In genomic region chr15:101583284-101583683, GRCh38 we compare ENCODE assay signal across 35 cellular contexts.
DNase-seq lines count a peak whose midpoint lies in the region; ATAC-seq, FAIRE-seq and TF ChIP-seq lines count a peak whose summit lies in the region.
"Had no signal": no experiment of that assay in that cellular context is flagged by ENCODE, and none has a peak within 500 bp of the region (broad histone marks: within the 10 kb centered on the region; RNA-seq: fewer than 3 reads in every experiment).

No MANE protein-coding gene starts in this region.

- H3K27me3 ChIP-seq in HepG2 (ENCODE audit: control insufficient read depth in 1 of 2, insufficient read depth in 2 of 2, low read length in 2 of 2) = peaks cover 0 to 10% of the 10 kb centered on the region in 2 experiments
- H3K27me3 ChIP-seq in right lobe of liver = no peaks in the 10 kb centered on the region
- H3K27me3 ChIP-seq: BLaER1; BLaER1 treated with 17β-estradiol and CSF1 and Interleukin-3, amounts not matched to agents 10 nM and 100 nM had no signal

- H3K4me1 ChIP-seq in HepG2 (ENCODE audit: insufficient read depth, low read length) (peaks cover 14% of the 10 kb centered on the region; the same call in 1 of the 2 replicates), right lobe of liver (no peaks in the 10 kb centered on the region), HEK293 (ENCODE audit: control insufficient read depth, insufficient read depth, low read length) (no peaks in the 10 kb centered on the region)
- H3K4me1 ChIP-seq: BE2C, Caco-2 had no signal

- DNase-seq in HepG2 (ENCODE audit: low spot score) = no peak
- DNase-seq in right lobe of liver = no peak
- no peak for DNase-seq in HEK293T (ENCODE audit: extremely low spot score)
- DNase-seq in activated T-cell treated with anti-CD3 and anti-CD28 coated beads, Interleukin-2, amount 50 U/mL, for 24 hours = no peak
- DNase-seq: 8988T; ACHN; AML-193; BE2C; C1 segment of cervical spinal cord; Caco-2; Calu3; CD4-positive, alpha-beta memory T cell; CD4-positive, alpha-beta T cell; CD4-positive, CD25-positive, alpha-beta regulatory T cell; CD8-positive, alpha-beta memory T cell; CD8-positive, alpha-beta T cell; COR-L47; DMS 273 treated with DMSO at 0.1 percent for 48 hours; DMS153; DMS53; DMS79; DMS79 treated with DMSO at 0.1 percent for 48 hours; DND-41; EL had no signal

- H3K27ac Mint-ChIP-seq in activated T-cell treated with anti-CD3 and anti-CD28 coated beads, Interleukin-2, amount 50 U/mL, for 24 hours = no peak overlapping the region
- H3K27ac Mint-ChIP-seq: B cell; CD14-positive monocyte; CD4-positive, alpha-beta memory T cell; CD4-positive, alpha-beta T cell; CD4-positive, CD25-positive, alpha-beta regulatory T cell; CD8-positive, alpha-beta memory T cell; CD8-positive, alpha-beta T cell had no signal

- FAIRE-seq in HepG2 (lab: Jason Lieb, UNC) = no peak
- FAIRE-seq: A204.1, D721Med had no signal

- H3K27ac ChIP-seq in HepG2 (ENCODE audit: extremely low read length, insufficient read depth, low read length) (no peak overlapping the region), right lobe of liver (no peak overlapping the region), HEK293 (ENCODE audit: extremely low read depth, low read depth, low read length) (no peak overlapping the region)
- H3K27ac ChIP-seq: 22Rv1; A549; BLaER1; BLaER1 treated with 17β-estradiol and CSF1 and Interleukin-3, amounts not matched to agents 10 nM and 100 nM; C4-2B had no signal

- no peak overlapping the region for H2AFZ ChIP-seq in HepG2 (ENCODE audit: low read length)

- in situ Hi-C loops in HepG2 (cut with HindIII; ENCODE audit: extremely low pct_ligation_motif_present, low pct_unique_long_range_greater_than_20kb) = no loop called here

- BruUV-seq in HepG2 (replicated peaks; lab: Mats Ljungman, UMichigan) = no TSS peak

- POLR2A ChIA-PET in HepG2 (lab: Yijun Ruan, JAX) = no interaction called here
- POLR2A ChIA-PET in HEK293 (lab: Yijun Ruan, JAX) = no interaction called here
- POLR2A ChIA-PET in HEK293T (lab: Yijun Ruan, JAX) = no interaction called here

- no peak overlapping the region for H3K4me2 ChIP-seq in HepG2 (ENCODE audit: low read depth, low read length)
- H3K4me2 ChIP-seq: A549; BLaER1; BLaER1 treated with 17β-estradiol and CSF1 and Interleukin-3, amounts not matched to agents 10 nM and 100 nM had no signal

- TF ChIP-seq POLR2A in HepG2 (IDR thresholded peaks at IDR 0.05; ENCODE audit: insufficient read depth in 1 of 2, low read depth in 2 of 2, low read length in 2 of 2) = no peak
- no peak for TF ChIP-seq POLR2A in right lobe of liver (IDR thresholded peaks at IDR 0.05)

- TF ChIP-seq RAD21 in HepG2 (CRISPR knock-in tag; IDR thresholded peaks at IDR 0.05) = no peak

- peaks cover 3% of the 10 kb centered on the region for H3K9me3 Mint-ChIP-seq in activated T-cell treated with anti-CD3 and anti-CD28 coated beads, Interleukin-2, amount 50 U/mL, for 24 hours
- H3K9me3 Mint-ChIP-seq: CD8-positive, alpha-beta T cell had no signal

- H3K79me2 ChIP-seq in HepG2 (ENCODE audit: insufficient read depth, low read length) = no peaks in the 10 kb centered on the region

- peaks cover 56% of the 10 kb centered on the region for H3K27me3 Mint-ChIP-seq in activated T-cell treated with anti-CD3 and anti-CD28 coated beads, Interleukin-2, amount 50 U/mL, for 24 hours

- no peak overlapping the region for H3K9ac ChIP-seq in HepG2 (ENCODE audit: insufficient read depth, low read depth, low read length)
- H3K9ac ChIP-seq: BLaER1; BLaER1 treated with 17β-estradiol and CSF1 and Interleukin-3, amounts not matched to agents 10 nM and 100 nM had no signal

- CTCF ChIA-PET in HepG2 (lab: Yijun Ruan, JAX; ENCODE audit: low intra/inter-chr PET ratio, low total read pairs) = no interaction called here
- CTCF ChIA-PET in HEK293 (lab: Yijun Ruan, JAX) = no interaction called here
- CTCF ChIA-PET in HEK293T (lab: Yijun Ruan, JAX) = no interaction called here

- H4K20me1 ChIP-seq in HepG2 (ENCODE audit: insufficient read depth, low read length) = no peaks in the 10 kb centered on the region
- H4K20me1 ChIP-seq: BLaER1; BLaER1 treated with 17β-estradiol and CSF1 and Interleukin-3, amounts not matched to agents 10 nM and 100 nM had no signal

- H3K36me3 Mint-ChIP-seq in activated T-cell treated with anti-CD3 and anti-CD28 coated beads, Interleukin-2, amount 50 U/mL, for 24 hours (ENCODE audit: low read depth) = no peaks in the 10 kb centered on the region
- H3K36me3 Mint-ChIP-seq: CD14-positive monocyte; CD4-positive, CD25-positive, alpha-beta regulatory T cell; CD8-positive, alpha-beta memory T cell; CD8-positive, alpha-beta T cell had no signal

- intact Hi-C loops in HepG2 (cut with micrococcal nuclease; ENCODE audit: unreplicated experiment) (no loop called here), right lobe of liver (cut with DNase I) (no loop called here)

- no peaks in the 10 kb centered on the region for H3K4me1 Mint-ChIP-seq in activated T-cell treated with anti-CD3 and anti-CD28 coated beads, Interleukin-2, amount 50 U/mL, for 24 hours (ENCODE audit: low read depth)
- H3K4me1 Mint-ChIP-seq: B cell; CD4-positive, alpha-beta memory T cell; CD8-positive, alpha-beta memory T cell had no signal

- H3K36me3 ChIP-seq in HepG2 (replicated peaks in 1 of 2; ENCODE audit: control insufficient read depth in 1 of 2, insufficient read depth in 2 of 2, low read length in 2 of 2) (no peaks in the 10 kb centered on the region), right lobe of liver (no peaks in the 10 kb centered on the region), HEK293 (ENCODE audit: control insufficient read depth in 2 of 2, insufficient read depth in 1 of 2, low read length in 2 of 2) (no peaks in the 10 kb centered on the region)
- H3K36me3 ChIP-seq: BE2C; BLaER1; BLaER1 treated with 17β-estradiol and CSF1 and Interleukin-3, amounts not matched to agents 10 nM and 100 nM had no signal

- H3K4me3 Mint-ChIP-seq in activated T-cell treated with anti-CD3 and anti-CD28 coated beads, Interleukin-2, amount 50 U/mL, for 24 hours = no peak overlapping the region
- H3K4me3 Mint-ChIP-seq: B cell; CD14-positive monocyte; CD4-positive, alpha-beta memory T cell; CD4-positive, alpha-beta T cell; CD4-positive, CD25-positive, alpha-beta regulatory T cell; CD8-positive, alpha-beta memory T cell; CD8-positive, alpha-beta T cell had no signal

- TF ChIP-seq EP300 in HepG2 (IDR thresholded peaks at IDR 0.05; ENCODE audit: low read depth in 2 of 2, low read length in 2 of 2) (no peak), HepG2 (CRISPR knock-in tag; IDR thresholded peaks at IDR 0.05; ENCODE audit: borderline replicate concordance) (no peak)

- ATAC-seq in HepG2 (no peak), right lobe of liver (no peak), GM21367 (IDR thresholded peaks at IDR 0.05; ENCODE audit: unreplicated experiment) (no peak)
- ATAC-seq: A549; CD8-positive, alpha-beta T cell had no signal

- TF ChIP-seq CTCF in HepG2 (CRISPR knock-in tag; IDR thresholded peaks at IDR 0.05) (no peak), right lobe of liver (IDR thresholded peaks at IDR 0.05) (no peak), HEK293 (tag by site-specific recombination; IDR thresholded peaks at IDR 0.05) (no peak)

- H3K9me3 ChIP-seq in HepG2 (ENCODE audit: low read length) = no peaks in the 10 kb centered on the region
- no peaks in the 10 kb centered on the region for H3K9me3 ChIP-seq in right lobe of liver
- H3K9me3 ChIP-seq in HEK293 (ENCODE audit: control insufficient read depth, insufficient read depth, low read depth, low read length) = peaks cover 11% of the 10 kb centered on the region
- H3K9me3 ChIP-seq: BE2C, Caco-2 had no signal

- H3K4me3 ChIP-seq in HepG2 (replicated peaks in 1 of 3; ENCODE audit: insufficient read depth in 1 of 3, low read depth in 2 of 3, low read length in 3 of 3) = no peak overlapping the region
- no peak overlapping the region for H3K4me3 ChIP-seq in right lobe of liver
- H3K4me3 ChIP-seq in HEK293 (ENCODE audit: low read depth, low read length) = no peak overlapping the region
- H3K4me3 ChIP-seq: A549; BLaER1; BLaER1 treated with 17β-estradiol and CSF1 and Interleukin-3, amounts not matched to agents 10 nM and 100 nM had no signal

TF ChIP-seq in HepG2, 621 proteins besides CTCF, POLR2A, EP300 and RAD21 (continues in another document):
- TF ChIP-seq PAF1 (CRISPR knock-in tag; IDR thresholded peaks at IDR 0.05) (no peak), ZNF629 (CRISPR knock-in tag; conservative IDR thresholded peaks at IDR 0.05) (no peak), SP4 (CRISPR knock-in tag; IDR thresholded peaks at IDR 0.05) (no peak), ZNF792 (CRISPR knock-in tag; IDR thresholded peaks at IDR 0.05) (no peak), SP5 (CRISPR knock-in tag; IDR thresholded peaks at IDR 0.05; ENCODE audit: borderline replicate concordance, low read depth) (no peak)

TF ChIP-seq in HEK293, 187 proteins besides CTCF, POLR2A, EP300 and RAD21:
- TF ChIP-seq ZNF184 (tag by site-specific recombination; IDR thresholded peaks at IDR 0.05) (no peak), FEZF1 (tag by site-specific recombination; IDR thresholded peaks at IDR 0.05) (no peak), SETDB1 (IDR thresholded peaks at IDR 0.05; ENCODE audit: insufficient read length, low read length) (peak; percentile 26)

TF ChIP-seq in HEK293T, 16 proteins besides CTCF, POLR2A, EP300 and RAD21:
- TF ChIP-seq TARDBP (IDR thresholded peaks at IDR 0.05) (0 out of 2 replicates have a peak, but pooled peaks have one; percentile 22), ARNT (IDR thresholded peaks at IDR 0.05) (no peak), LEF1 (IDR thresholded peaks at IDR 0.05; ENCODE audit: borderline replicate concordance) (no peak), PKNOX1 (IDR thresholded peaks at IDR 0.05) (no peak), FOXA1 (IDR thresholded peaks at IDR 0.05) (no peak), ZNF384 (IDR thresholded peaks at IDR 0.05) (peak; percentile 52), L3MBTL2 (conservative IDR thresholded peaks at IDR 0.05) (no peak), HDGF (IDR thresholded peaks at IDR 0.05; ENCODE audit: borderline replicate concordance) (no peak), BHLHE40 (IDR thresholded peaks at IDR 0.05; ENCODE audit: borderline replicate concordance) (no peak), NFRKB (IDR thresholded peaks at IDR 0.05) (no peak), SUZ12 (IDR thresholded peaks at IDR 0.05) (no peak), ELF4 (IDR thresholded peaks at IDR 0.05) (no peak), FOXM1 (IDR thresholded peaks at IDR 0.05; ENCODE audit: borderline replicate concordance) (no peak), CTBP1 (IDR thresholded peaks at IDR 0.05; ENCODE audit: borderline replicate concordance) (no peak)
TF ChIP-seq in HEK293T: peak in this region for 2.

Comparison
In these comparisons a context has a peak if more than half of its experiments do, and no peak if none do; other contexts are left out.
1. Of the 63 proteins assayed by ChIP-seq in both HepG2 and HEK293: peak only in HepG2: none; only in HEK293: SETDB1; in both: none; in neither: 62.